Comparison of ENCODE assay signal across 18 cellular contexts in the genomic region with DNA sequence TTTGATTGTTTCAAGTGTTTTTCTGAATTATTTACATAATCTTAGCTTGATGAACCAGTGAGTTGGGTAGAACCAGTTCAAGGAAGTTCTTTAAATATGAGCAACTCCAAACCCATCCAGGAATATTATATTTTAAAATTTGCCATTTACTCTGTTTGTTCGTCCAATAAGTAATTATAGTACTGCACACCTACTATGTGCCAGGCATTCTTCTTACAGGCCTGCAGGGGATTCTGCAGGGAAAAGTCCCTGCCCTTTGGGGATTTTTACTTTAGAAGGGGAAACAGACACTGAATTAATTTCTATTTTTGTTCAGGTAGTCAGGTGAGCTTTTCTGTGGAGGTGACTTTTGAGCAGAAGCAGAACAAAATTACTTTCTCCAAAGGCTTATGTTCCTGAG.
A peak's percentile ranks its signal among the peaks of the same experiment; 100 is the strongest.
DNase-seq lines count a peak whose midpoint lies in the region; ATAC-seq and TF ChIP-seq lines count a peak whose summit lies in the region.
"Had no signal": no experiment of that assay in that cellular context is flagged by ENCODE, and none has a peak within 500 bp of the region (broad histone marks: within the 10 kb centered on the region; RNA-seq: fewer than 3 reads in every experiment).

No MANE protein-coding gene starts in this region.

- peak overlapping the region in 4 of 11 experiments; percentile 70 to 76 (median 72); a peak in 8 of 22 replicates for H3K9ac ChIP-seq in BLaER1 treated with 17β-estradiol and CSF1 and Interleukin-3, amounts not matched to agents 10 nM and 100 nM

- peaks cover 60% of the 10 kb centered on the region for H3K4me1 Mint-ChIP-seq in CD4-positive, alpha-beta T cell (ENCODE audit: low read depth)
- peaks cover 58% of the 10 kb centered on the region for H3K4me1 Mint-ChIP-seq in activated CD4-positive, alpha-beta memory T cell treated with anti-CD3 and anti-CD28 coated beads, Interleukin-2, amount 10 ng/mL, durations not matched to agents 7 days and 5 days
- H3K4me1 Mint-ChIP-seq in memory B cell = peaks cover 24% of the 10 kb centered on the region

- in situ Hi-C loops in gastrocnemius medialis (cut with MboI; ENCODE audit: low sequenced_read_pairs in 4 of 4) = no loop called here

- peaks cover 40 to 85% (median 52%) of the 10 kb centered on the region in 10 experiments for H3K4me1 ChIP-seq in BLaER1 treated with 17β-estradiol and CSF1 and Interleukin-3, amounts not matched to agents 10 nM and 100 nM
- no peaks in the 10 kb centered on the region for H3K4me1 ChIP-seq in gastrocnemius medialis
- H3K4me1 ChIP-seq: ascending aorta had no signal

- CTCF ChIA-PET in CD4-positive, alpha-beta T cell (lab: Charles Lee) = interaction anchor here (1.3 kb wide), 1 partner anchor 91 kb away, joined by 4 read pairs; no protein-coding TSS in a partner anchor
- CTCF ChIA-PET in activated CD4-positive, alpha-beta memory T cell treated with anti-CD3 and anti-CD28 coated beads, Interleukin-2, amount 10 ng/mL, durations not matched to agents 7 days and 5 days (lab: Charles Lee) = interaction anchor here (1.6 kb wide), 1 partner anchor 106 kb away, joined by 5 read pairs; no protein-coding TSS in a partner anchor

- H3K27ac ChIP-seq in BLaER1 treated with 17β-estradiol and CSF1 and Interleukin-3, amounts not matched to agents 10 nM and 100 nM = peak overlapping the region in 10 of 11 experiments; percentile 73 to 93 (median 86); a peak in 19 of 22 replicates
- H3K27ac ChIP-seq in CD4-positive, alpha-beta T cell (ENCODE audit: low read depth, low read length) = no peak overlapping the region
- no peak overlapping the region for H3K27ac ChIP-seq in gastrocnemius medialis
- H3K27ac ChIP-seq: ascending aorta, epithelial cell of prostate, SK-N-MC had no signal

- peaks cover 0 to 7% (median 0%) of the 10 kb centered on the region in 11 experiments; a peak in 5 of 22 replicates for H3K9me3 ChIP-seq in BLaER1 treated with 17β-estradiol and CSF1 and Interleukin-3, amounts not matched to agents 10 nM and 100 nM (replicated peaks in 1 of 11)
- no peaks in the 10 kb centered on the region for H3K9me3 ChIP-seq in CD4-positive, alpha-beta T cell (ENCODE audit: control insufficient read depth, low read length)
- no peaks in the 10 kb centered on the region for H3K9me3 ChIP-seq in gastrocnemius medialis
- H3K9me3 ChIP-seq: ascending aorta had no signal

- peak overlapping the region; percentile 65 to 89 (median 81) for H3K4me2 ChIP-seq in BLaER1 treated with 17β-estradiol and CSF1 and Interleukin-3, amounts not matched to agents 10 nM and 100 nM

- H3K4me3 Mint-ChIP-seq in CD4-positive, alpha-beta T cell = no peak overlapping the region
- no peak overlapping the region for H3K4me3 Mint-ChIP-seq in activated CD4-positive, alpha-beta memory T cell treated with anti-CD3 and anti-CD28 coated beads, Interleukin-2, amount 10 ng/mL, durations not matched to agents 7 days and 5 days
- no peak overlapping the region for H3K4me3 Mint-ChIP-seq in memory B cell

- TF ChIP-seq POLR2A in gastrocnemius medialis (IDR thresholded peaks at IDR 0.05) = no peak

- no peak for ATAC-seq in CD4-positive, alpha-beta T cell (ENCODE audit: poor library complexity)
- peak; percentile 36 for ATAC-seq in memory B cell (ENCODE audit: low read depth)
- no peak for ATAC-seq in gastrocnemius medialis

- H3K4me3 ChIP-seq in BLaER1 treated with 17β-estradiol and CSF1 and Interleukin-3, amounts not matched to agents 10 nM and 100 nM = peak overlapping the region in 1 of 10 experiments; percentile 34; a peak in 1 of 20 replicates
- H3K4me3 ChIP-seq in gastrocnemius medialis = no peak overlapping the region
- H3K4me3 ChIP-seq: ascending aorta, SK-N-MC had no signal

- H3K36me3 Mint-ChIP-seq in CD4-positive, alpha-beta T cell (ENCODE audit: low read depth) = peaks cover 86% of the 10 kb centered on the region
- peaks cover 87% of the 10 kb centered on the region for H3K36me3 Mint-ChIP-seq in activated CD4-positive, alpha-beta memory T cell treated with anti-CD3 and anti-CD28 coated beads, Interleukin-2, amount 10 ng/mL, durations not matched to agents 7 days and 5 days (ENCODE audit: low read depth)
- H3K36me3 Mint-ChIP-seq in memory B cell = peaks cover 29% of the 10 kb centered on the region

- no peaks in the 10 kb centered on the region for H3K9me3 Mint-ChIP-seq in CD4-positive, alpha-beta T cell
- no peaks in the 10 kb centered on the region for H3K9me3 Mint-ChIP-seq in activated CD4-positive, alpha-beta memory T cell treated with anti-CD3 and anti-CD28 coated beads, Interleukin-2, amount 10 ng/mL, durations not matched to agents 7 days and 5 days
- H3K9me3 Mint-ChIP-seq in memory B cell = no peaks in the 10 kb centered on the region

- intact Hi-C loops in CD4-positive, alpha-beta T cell (cut with DNase I, micrococcal nuclease) = no loop called here
- intact Hi-C loops in gastrocnemius medialis (cut with DNase I; ENCODE audit: low total_unique reads) = no loop called here

- peaks cover 0 to 14% (median 0%) of the 10 kb centered on the region in 11 experiments; a peak in 4 of 22 replicates for H4K20me1 ChIP-seq in BLaER1 treated with 17β-estradiol and CSF1 and Interleukin-3, amounts not matched to agents 10 nM and 100 nM

- H3K27me3 ChIP-seq in BLaER1 treated with 17β-estradiol and CSF1 and Interleukin-3, amounts not matched to agents 10 nM and 100 nM = no peaks in the 10 kb centered on the region
- H3K27me3 ChIP-seq in CD4-positive, alpha-beta T cell (ENCODE audit: control insufficient read depth, insufficient read depth, low read length) = no peaks in the 10 kb centered on the region
- H3K27me3 ChIP-seq in gastrocnemius medialis = no peaks in the 10 kb centered on the region
- H3K27me3 ChIP-seq: ascending aorta had no signal

- H3K27me3 Mint-ChIP-seq in CD4-positive, alpha-beta T cell = no peaks in the 10 kb centered on the region
- H3K27me3 Mint-ChIP-seq in activated CD4-positive, alpha-beta memory T cell treated with anti-CD3 and anti-CD28 coated beads, Interleukin-2, amount 10 ng/mL, durations not matched to agents 7 days and 5 days = no peaks in the 10 kb centered on the region
- H3K27me3 Mint-ChIP-seq in memory B cell = no peaks in the 10 kb centered on the region

- POLR2A ChIA-PET in CD4-positive, alpha-beta T cell (lab: Charles Lee) = interaction anchor here (1.6 kb wide), 1 partner anchor 31 kb away, joined by 6 read pairs; no protein-coding TSS in a partner anchor
- POLR2A ChIA-PET in activated CD4-positive, alpha-beta memory T cell treated with anti-CD3 and anti-CD28 coated beads, Interleukin-2, amount 10 ng/mL, durations not matched to agents 7 days and 5 days (lab: Charles Lee) = interaction anchor here (0.9 to 2.8 kb wide), 10 partner anchors 9 to 310 kb away, joined by 3 to 13 read pairs (median 4); a partner anchor contains a TSS

- DNase-seq in CD4-positive, alpha-beta T cell = no peak
- no peak for DNase-seq in activated CD4-positive, alpha-beta memory T cell treated with anti-CD3 and anti-CD28 coated beads, Interleukin-2, amount 10 ng/mL, durations not matched to agents 7 days and 5 days
- no peak for DNase-seq in memory B cell (ENCODE audit: low spot score in 2 of 2)
- no peak for DNase-seq in COLO668 (lab: John Stamatoyannopoulos, UW; ENCODE audit: unreplicated experiment)
- no peak for DNase-seq in SIG-M5 treated with dmso at 0.1 percent for 504 hours (lab: John Stamatoyannopoulos, UW; ENCODE audit: unreplicated experiment)
- no peak for DNase-seq in T1000 (lab: John Stamatoyannopoulos, UW)
- DNase-seq in gastrocnemius medialis = no peak
- DNase-seq: activated CD4-positive, CD25-positive, alpha-beta regulatory T cell; central memory CD4-positive, alpha-beta T cell; H7; NCI-H187; NCI-H526 treated with DMSO at 0.1 percent for 48 hours; small intestine; trophoblast cell had no signal

- no peak for TF ChIP-seq CTCF in CD4-positive, alpha-beta T cell (IDR thresholded peaks at IDR 0.05)
- TF ChIP-seq CTCF in gastrocnemius medialis (IDR thresholded peaks at IDR 0.05 in 4 of 5, conservative IDR thresholded peaks at IDR 0.05 in 1 of 5) = no peak

- H3K27ac Mint-ChIP-seq in CD4-positive, alpha-beta T cell = peak overlapping the region; percentile 86
- peak overlapping the region; percentile 96 for H3K27ac Mint-ChIP-seq in activated CD4-positive, alpha-beta memory T cell treated with anti-CD3 and anti-CD28 coated beads, Interleukin-2, amount 10 ng/mL, durations not matched to agents 7 days and 5 days
- peak overlapping the region; percentile 91 for H3K27ac Mint-ChIP-seq in memory B cell

- peaks cover 8 to 92% (median 81%) of the 10 kb centered on the region in 11 experiments; a peak in 21 of 22 replicates for H3K36me3 ChIP-seq in BLaER1 treated with 17β-estradiol and CSF1 and Interleukin-3, amounts not matched to agents 10 nM and 100 nM
- H3K36me3 ChIP-seq in gastrocnemius medialis = no peaks in the 10 kb centered on the region
- H3K36me3 ChIP-seq: ascending aorta had no signal

Comparison
In these comparisons a context has a peak if more than half of its experiments do, and no peak if none do; other contexts are left out.
1. H3K27ac ChIP-seq: peak in BLaER1 treated with 17β-estradiol and CSF1 and Interleukin-3, amounts not matched to agents 10 nM and 100 nM (10 of 11); none in CD4-positive, alpha-beta T cell (single experiment) and gastrocnemius medialis (0 of 4).
2. Peak in every context shown above with its lines, with median percentiles within 50 percentile points of each other: H3K27ac Mint-ChIP-seq.